Comparison of ENCODE assay signal across 12 cellular contexts in genomic region chr7:28358423-28358868, GRCh38. TPM values are rescaled to one million over a fixed set of nuclear protein-coding genes. Genes with fewer than 3 reads are reported as not detected.
A peak's percentile ranks its signal among the peaks of the same experiment; 100 is the strongest.
DNase-seq lines count a peak whose midpoint lies in the region; ATAC-seq, FAIRE-seq and TF ChIP-seq lines count a peak whose summit lies in the region.
"Had no signal": no experiment of that assay in that cellular context is flagged by ENCODE, and none has a peak within 500 bp of the region (broad histone marks: within the 10 kb centered on the region; RNA-seq: fewer than 3 reads in every experiment).

No MANE protein-coding gene starts in this region.

- no peak for TF ChIP-seq POLR2A in H1 (IDR thresholded peaks at IDR 0.05; ENCODE audit: control extremely low read depth in 1 of 2, low read depth in 2 of 2, low read length in 2 of 2)

- peak overlapping the region; percentile 1 for H2BK120ac ChIP-seq in H1 (replicated peaks; ENCODE audit: low read depth, low read length)

- no peaks in the 10 kb centered on the region for H3K79me2 ChIP-seq in H1 (ENCODE audit: control insufficient read depth in 1 of 2, insufficient read depth in 2 of 2, low read length in 2 of 2)
- no peaks in the 10 kb centered on the region for H3K79me2 ChIP-seq in osteoblast (ENCODE audit: insufficient read depth, low read length)

- POLR2A ChIA-PET in H1 (lab: Charles Lee; ENCODE audit: partially characterized antibody): no interaction called here

- no peak overlapping the region for H3K23ac ChIP-seq in H1 (ENCODE audit: insufficient read length)

- FAIRE-seq in H1 (lab: Jason Lieb, UNC): peak; percentile 62
- FAIRE-seq in frontal cortex (lab: Jason Lieb, UNC): no peak

- H3K56ac ChIP-seq in H1 (replicated peaks; ENCODE audit: insufficient read length, low read depth, low read length): no peak overlapping the region

- no peak for TF ChIP-seq CTCF in H1 (IDR thresholded peaks at IDR 0.05; ENCODE audit: control extremely low read depth in 1 of 3, insufficient read depth in 1 of 3, low read depth in 1 of 3, low read length in 3 of 3)
- TF ChIP-seq CTCF in osteoblast (IDR thresholded peaks at IDR 0.05; ENCODE audit: extremely low read depth, low read depth, low read length): no peak

- no peak overlapping the region for H4K8ac ChIP-seq in H1 (ENCODE audit: extremely low read depth, insufficient read depth, low read length)

- no peak for ATAC-seq in GM21737 (IDR thresholded peaks at IDR 0.05; ENCODE audit: unreplicated experiment)

- H3K9ac ChIP-seq in H1 (replicated peaks in 1 of 4; ENCODE audit: extremely low read depth in 1 of 4, low read depth in 3 of 4, low read length in 3 of 4): no peak overlapping the region

- no peak overlapping the region for H4K91ac ChIP-seq in H1 (replicated peaks; ENCODE audit: insufficient read length, low read length)

- H3K9me3 ChIP-seq in H1 (ENCODE audit: insufficient read depth in 2 of 2, low read depth in 1 of 2, low read length in 1 of 2) (0 out of 4 replicates have a peak, but pooled peaks cover 0 to 3% of the 10 kb centered on the region in 2 experiments), osteoblast (ENCODE audit: low read depth, low read length) (no peaks in the 10 kb centered on the region)
- H3K9me3 ChIP-seq: spleen had no signal

- H3K79me1 ChIP-seq in H1 (ENCODE audit: low read depth, low read length): no peaks in the 10 kb centered on the region; the same call in 1 of the 2 replicates

- DNase-seq in ELF-1 (ENCODE audit: low read depth, low spot score) (peak; percentile 31), NCI-H69 (lab: John Stamatoyannopoulos, UW) (peak; percentile 50), H1 (ENCODE audit: low read depth in 1 of 2, low spot score in 2 of 2) (peak in 1 of 2 experiments; percentile 65), osteoblast (ENCODE audit: insufficient read length, low spot score, missing footprints) (peak; percentile 65), frontal cortex (ENCODE audit: low spot score in 2 of 2) (no peak), DMS153 treated with DMSO at 0.1 percent for 48 hours (lab: John Stamatoyannopoulos, UW; ENCODE audit: unreplicated experiment) (no peak), superior temporal gyrus (ENCODE audit: extremely low spot score) (no peak)
- DNase-seq: activated CD8-positive, alpha-beta memory T cell treated with anti-CD3 and anti-CD28 coated beads, Interleukin-2, amount 50 U/mL, for 4 hours; NCI-H1694; spleen; stimulated activated naive CD4-positive, alpha-beta T cell treated with Interleukin-2 at 50 U/mL for 16 hours had no signal

- CTCF ChIA-PET in H1 (lab: Charles Lee; ENCODE audit: partially characterized antibody): interaction anchor here (0.6 to 7.6 kb wide), 9 partner anchors 7 to 621 kb away, joined by 3 to 89 read pairs (median 3); no protein-coding TSS in a partner anchor

- H2AK5ac ChIP-seq in H1 (ENCODE audit: low read depth, low read length): peak overlapping the region; percentile 67; the same call in 1 of the 2 replicates

- H3K23me2 ChIP-seq in H1 (ENCODE audit: low read depth, low read length): no peaks in the 10 kb centered on the region

- H3K14ac ChIP-seq in H1 (ENCODE audit: insufficient read length): no peak overlapping the region

- H3K27me3 ChIP-seq in H1 (replicated peaks in 1 of 4; ENCODE audit: control insufficient read depth in 3 of 4, extremely low read depth in 1 of 4, insufficient read depth in 3 of 4, low read length in 3 of 4) (0 out of 7 replicates have a peak, but pooled peaks cover 0 to 2% (median 0%) of the 10 kb centered on the region in 4 experiments), osteoblast (ENCODE audit: insufficient read depth, low read length) (no peaks in the 10 kb centered on the region)
- H3K27me3 ChIP-seq: spleen had no signal

- H2BK5ac ChIP-seq in H1 (ENCODE audit: low read depth, low read length): peak overlapping the region; percentile 55; the same call in 1 of the 2 replicates

- no peak overlapping the region for H3K4ac ChIP-seq in H1 (replicated peaks; ENCODE audit: insufficient read length, low read depth, low read length)

- H3K4me3 ChIP-seq in H1 (ENCODE audit: extremely low read depth in 1 of 4, insufficient read depth in 2 of 4, low read depth in 3 of 4, low read length in 4 of 4): no peak overlapping the region; a peak in 1 of 8 replicates
- no peak overlapping the region for H3K4me3 ChIP-seq in osteoblast (ENCODE audit: insufficient read depth, low read length)
- H3K4me3 ChIP-seq: spleen had no signal

- no peak for TF ChIP-seq RAD21 in H1 (IDR thresholded peaks at IDR 0.05 in 1 of 2, conservative IDR thresholded peaks at IDR 0.05 in 1 of 2; ENCODE audit: low read depth in 2 of 2, low read length in 2 of 2)

- H2BK12ac ChIP-seq in H1 (ENCODE audit: low read depth, low read length): peak overlapping the region; percentile 78; the same call in 1 of the 2 replicates

- H3K4me1 ChIP-seq in H1 (replicated peaks in 1 of 4; ENCODE audit: control insufficient read depth in 3 of 4, insufficient read depth in 4 of 4, low read length in 3 of 4): peaks cover 4 to 18% (median 10%) of the 10 kb centered on the region in 4 experiments
- peaks cover 46% of the 10 kb centered on the region for H3K4me1 ChIP-seq in osteoblast (ENCODE audit: insufficient read depth, low read length)

- H2AFZ ChIP-seq in H1 (ENCODE audit: low read length) (no peak overlapping the region), osteoblast (ENCODE audit: low read length) (no peak overlapping the region)

- H4K20me1 ChIP-seq in H1 (replicated peaks in 1 of 2; ENCODE audit: control insufficient read depth in 1 of 2, insufficient read depth in 2 of 2, low read length in 2 of 2) (no peaks in the 10 kb centered on the region), osteoblast (ENCODE audit: insufficient read depth, low read length) (no peaks in the 10 kb centered on the region)

- no peak overlapping the region for H4K5ac ChIP-seq in H1 (ENCODE audit: insufficient read length, low read depth, low read length)

- no peaks in the 10 kb centered on the region for H3K36me3 ChIP-seq in H1 (ENCODE audit: control insufficient read depth in 2 of 4, insufficient read depth in 4 of 4, low read length in 3 of 4)
- no peaks in the 10 kb centered on the region for H3K36me3 ChIP-seq in osteoblast (ENCODE audit: insufficient read depth, low read length)
- H3K36me3 ChIP-seq: spleen had no signal

- TF ChIP-seq EP300 in H1 (IDR thresholded peaks at IDR 0.05; ENCODE audit: borderline replicate concordance in 1 of 2, low read depth in 2 of 2, low read length in 2 of 2): no peak

- peak overlapping the region; percentile 81; the same call in 1 of the 2 replicates for H3K18ac ChIP-seq in H1 (ENCODE audit: extremely low read depth, low read length)

- H3K27ac ChIP-seq in H1 (ENCODE audit: low read depth, low read length) (no peak overlapping the region), osteoblast (ENCODE audit: low read depth, low read length) (peak overlapping the region; percentile 65)
- H3K27ac ChIP-seq: spleen had no signal

- 0 out of 2 replicates have a peak overlapping the region, but pooled peaks have one; percentile 20 for H2BK15ac ChIP-seq in H1 (ENCODE audit: low read length)

- peak overlapping the region; percentile 28 for H2BK20ac ChIP-seq in H1 (ENCODE audit: low read length)

- 85% methylated on average over 5 of the region's 5 CpGs; no CpG with 5 or more reads in 1 of the 2 experiments for WGBS in H1 (ENCODE audit: extremely low coverage in 1 of 2, insufficient coverage in 1 of 2, insufficient read length in 1 of 2, insufficient replicate concordance in 2 of 2, low coverage in 1 of 2, low lambda C conversion rate in 2 of 2, missing lambda C conversion rate in 1 of 2), 2 experiments

- H3K4me2 ChIP-seq in H1 (ENCODE audit: insufficient read depth in 1 of 2, low read depth in 2 of 2, low read length in 2 of 2) (peak overlapping the region in 1 of 2 experiments; percentile 33; a peak in 2 of 4 replicates), osteoblast (ENCODE audit: insufficient read depth, low read length) (peak overlapping the region; percentile 34)

TF ChIP-seq in H1, 55 proteins besides CTCF, POLR2A, EP300 and RAD21:
- no peak for TF ChIP-seq KDM5A (IDR thresholded peaks at IDR 0.05; ENCODE audit: low read length)
- TF ChIP-seq JUND (IDR thresholded peaks at IDR 0.05; ENCODE audit: low read length): peak; percentile 44; the same call in 1 of the 2 replicates
TF ChIP-seq in H1: peak in this region for 1.

RNA-seq across cellular contexts. Expression of gene CREB5, which starts 53.9 kb away (rescaled TPM):
- 2.6 and 2.7 TPM in 2 replicates for total RNA-seq in H1 (2021; fragmentation: NEBNext Ultra II Directional; extraction: Animal tissue kit (Norgen Biotek cat#: 25700))
- polyA plus RNA-seq in H1 (2011; rRNA removed): 2.4 and 4.4 TPM in 2 replicates
- 2.0 TPM for polyA plus RNA-seq in H1 (2011; cell fraction: cytosol; rRNA removed)
- 4.6 TPM for polyA plus RNA-seq in H1 (2011; cell fraction: nucleus; rRNA removed)
- polyA plus RNA-seq in H1 (2012, experiment 1 of 2): 0.23 to 1.2 TPM (median 1.0 TPM) in 4 replicates
- 0.29 TPM for polyA plus RNA-seq in H1 (2012, experiment 2 of 2)
- polyA plus RNA-seq in H1 (2013, experiment 1 of 2): 3.0 TPM
- polyA plus RNA-seq in H1 (2013, experiment 2 of 2): 2.4 TPM
- polyA minus RNA-seq in H1 (2011; rRNA and poly(A)+ RNA removed): 2.3 and 3.2 TPM in 2 replicates
- polyA minus RNA-seq in H1 (2011; cell fraction: cytosol; rRNA and poly(A)+ RNA removed): 1.5 TPM
- polyA minus RNA-seq in H1 (2011; cell fraction: nucleus; rRNA and poly(A)+ RNA removed): 12.9 TPM
- 5.0 and 5.1 TPM in 2 replicates for total RNA-seq in osteoblast
- 4.5 TPM for total RNA-seq in frontal cortex

Comparison
In these comparisons a context has a peak if more than half of its experiments do, and no peak if none do; other contexts are left out.
1. DNase-seq: peak in ELF-1 (single experiment), NCI-H69 (single experiment) and osteoblast (single experiment); none in frontal cortex (0 of 2), DMS153 treated with DMSO at 0.1 percent for 48 hours (single experiment) and superior temporal gyrus (single experiment).